18 cellular contexts compared by ENCODE assay signal in genomic region chr10:123519861-123520260, GRCh38.
DNase-seq lines count a peak whose midpoint lies in the region; ATAC-seq, FAIRE-seq and TF ChIP-seq lines count a peak whose summit lies in the region.
"Had no signal": no experiment of that assay in that cellular context is flagged by ENCODE, and none has a peak within 500 bp of the region (broad histone marks: within the 10 kb centered on the region; RNA-seq: fewer than 3 reads in every experiment).

No MANE protein-coding gene starts in this region.

- no peaks in the 10 kb centered on the region for H3K4me1 ChIP-seq in colonic mucosa
- H3K4me1 ChIP-seq in esophagus squamous epithelium, result no peaks in the 10 kb centered on the region
- no peaks in the 10 kb centered on the region for H3K4me1 ChIP-seq in pancreas

- no peak for FAIRE-seq in pancreas (lab: Jason Lieb, UNC)
- FAIRE-seq: GM18507 had no signal

- TF ChIP-seq CTCF in colonic mucosa (IDR thresholded peaks at IDR 0.05) (no peak), esophagus squamous epithelium (IDR thresholded peaks at IDR 0.05) (no peak), pancreas (IDR thresholded peaks at IDR 0.05) (no peak)

- H3K9me3 ChIP-seq in colonic mucosa, result no peaks in the 10 kb centered on the region
- H3K9me3 ChIP-seq in esophagus squamous epithelium, result no peaks in the 10 kb centered on the region
- no peaks in the 10 kb centered on the region for H3K9me3 ChIP-seq in pancreas

- H3K36me3 ChIP-seq in colonic mucosa (no peaks in the 10 kb centered on the region), esophagus squamous epithelium (no peaks in the 10 kb centered on the region), pancreas (no peaks in the 10 kb centered on the region)

- H3K27ac ChIP-seq in colonic mucosa, result no peak overlapping the region
- H3K27ac ChIP-seq in esophagus squamous epithelium, result no peak overlapping the region
- no peak overlapping the region for H3K27ac ChIP-seq in pancreas
- H3K27ac ChIP-seq: 22Rv1; BLaER1 treated with 17β-estradiol and CSF1 and Interleukin-3, amounts not matched to agents 10 nM and 100 nM had no signal

- H3K27me3 ChIP-seq in colonic mucosa (no peaks in the 10 kb centered on the region), esophagus squamous epithelium (peaks cover 0 to 22% (median 0%) of the 10 kb centered on the region in 4 donors), pancreas (no peaks in the 10 kb centered on the region)
- H3K27me3 ChIP-seq: BLaER1 treated with 17β-estradiol and CSF1 and Interleukin-3, amounts not matched to agents 10 nM and 100 nM had no signal

- no peak overlapping the region for H3K4me3 ChIP-seq in colonic mucosa
- no peak overlapping the region for H3K4me3 ChIP-seq in esophagus squamous epithelium
- H3K4me3 ChIP-seq in pancreas, result no peak overlapping the region
- H3K4me3 ChIP-seq: BLaER1 treated with 17β-estradiol and CSF1 and Interleukin-3, amounts not matched to agents 10 nM and 100 nM had no signal

- TF ChIP-seq POLR2A in esophagus squamous epithelium (IDR thresholded peaks at IDR 0.05), result no peak

- no peak for ATAC-seq in pancreas

- no peak overlapping the region for H3K9ac ChIP-seq in colonic mucosa (ENCODE audit: low read depth in 2 of 2, low read length in 2 of 2)
- H3K9ac ChIP-seq: BLaER1 treated with 17β-estradiol and CSF1 and Interleukin-3, amounts not matched to agents 10 nM and 100 nM had no signal

- DNase-seq in activated CD8-positive, alpha-beta memory T cell treated with anti-CD3 and anti-CD28 coated beads for 24 hours, result peak; percentile 30
- no peak for DNase-seq in activated CD8-positive, alpha-beta memory T cell treated with anti-CD3 and anti-CD28 coated beads, Interleukin-2, amount 50 U/mL, for 48 hours
- DNase-seq in colonic mucosa (peak; percentile 8), islet precursor cell (peak; percentile 37), ureter (ENCODE audit: low spot score) (peak; percentile 18), esophagus squamous epithelium (lab: John Stamatoyannopoulos, UW) (no peak), pancreas (no peak)
- DNase-seq in activated naive CD4-positive, alpha-beta T cell treated with anti-CD3 and anti-CD28 coated beads, Interleukin-2, amount 50 U/mL, for 16 hours, result no peak
- DNase-seq: AML-193; CD4-positive, CD25-positive, alpha-beta regulatory T cell; DMS53; GF-D8; GOT3; HCEC 1CT; HFFc6 had no signal

- intact Hi-C loops in colonic mucosa (cut with DNase I), result no loop called here
- intact Hi-C loops in esophagus squamous epithelium (cut with DNase I), result no loop called here
- intact Hi-C loops in pancreas (cut with DNase I), result no loop called here

- 71 to 81% methylated on average over 6 of the region's 6 CpGs for WGBS in esophagus squamous epithelium, 2 donors
- 68% methylated on average over 6 of the region's 6 CpGs for WGBS in pancreas, 2 donors

Comparison
In these comparisons a context has a peak if more than half of its experiments do, and no peak if none do; other contexts are left out.
1. DNase-seq: peak in activated CD8-positive, alpha-beta memory T cell treated with anti-CD3 and anti-CD28 coated beads for 24 hours (single experiment), colonic mucosa (single experiment), islet precursor cell (single experiment) and ureter (single experiment); none in activated CD8-positive, alpha-beta memory T cell treated with anti-CD3 and anti-CD28 coated beads, Interleukin-2, amount 50 U/mL, for 48 hours (single experiment), esophagus squamous epithelium (single experiment), pancreas (0 of 6) and activated naive CD4-positive, alpha-beta T cell treated with anti-CD3 and anti-CD28 coated beads, Interleukin-2, amount 50 U/mL, for 16 hours (single experiment).